In genomic region chr1:151790940-151791651, GRCh38 we compare ENCODE assay signal across 8 cellular contexts. TPM values are rescaled to one million over a fixed set of nuclear protein-coding genes. Genes with fewer than 3 reads are reported as not detected.
DNase-seq lines count a peak whose midpoint lies in the region; FAIRE-seq and TF ChIP-seq lines count a peak whose summit lies in the region.

No MANE protein-coding gene starts in this region.

- no peak overlapping the region for H2BK5ac ChIP-seq in mesenchymal stem cell (ENCODE audit: low read depth, low read length, poor library complexity, severe bottlenecking)

- POLR2A ChIA-PET in CD4-positive, alpha-beta memory T cell (lab: Charles Lee; ENCODE audit: partially characterized antibody), result interaction anchor here (0.6 to 3.2 kb wide), 11 partner anchors 9 to 202 kb away, joined by 3 to 39 read pairs (median 9); partner anchors contain the start of genes C2CD4D, MRPL9 and RORC
- POLR2A ChIA-PET in HEK293 (lab: Yijun Ruan, JAX), result interaction anchor here (0.6 to 2.7 kb wide), 2 partner anchors 14 to 28 kb away, joined by 3 to 11 read pairs; partner anchors contain the start of gene MRPL9

- H3K4me3 ChIP-seq in CD4-positive, alpha-beta memory T cell (ENCODE audit: low read length in 2 of 2), result peak overlapping the region; percentile 86 to 100
- H3K4me3 ChIP-seq in HEK293 (ENCODE audit: low read depth, low read length), result peak overlapping the region; percentile 51
- H3K4me3 ChIP-seq in choroid plexus epithelial cell (ENCODE audit: low read depth, low read length), result peak overlapping the region; percentile 78
- peak overlapping the region; percentile 64 to 87 for H3K4me3 ChIP-seq in mesenchymal stem cell (ENCODE audit: insufficient read depth in 1 of 2, low read depth in 1 of 2, low read length in 2 of 2)

- peaks cover 5 to 11% of the 10 kb centered on the region in 2 donors for H3K36me3 Mint-ChIP-seq in CD4-positive, alpha-beta memory T cell

- no peak overlapping the region for H2BK120ac ChIP-seq in mesenchymal stem cell (ENCODE audit: low read depth, low read length)

- H2BK15ac ChIP-seq in mesenchymal stem cell (ENCODE audit: low read depth, poor library complexity, severe bottlenecking), result no peak overlapping the region

- no peaks in the 10 kb centered on the region for H3K27me3 Mint-ChIP-seq in CD4-positive, alpha-beta memory T cell

- H3K4me1 Mint-ChIP-seq in CD4-positive, alpha-beta memory T cell, result peaks cover 21 to 41% (median 34%) of the 10 kb centered on the region in 4 donors

- peaks cover 0 to 2% (median 0%) of the 10 kb centered on the region in 8 donors for H3K9me3 Mint-ChIP-seq in CD4-positive, alpha-beta memory T cell

- peak overlapping the region; percentile 42 for H3K9ac ChIP-seq in mesenchymal stem cell (ENCODE audit: low read length)

- no peaks in the 10 kb centered on the region for H3K9me3 ChIP-seq in CD4-positive, alpha-beta memory T cell (ENCODE audit: control insufficient read depth in 1 of 2, low read length in 2 of 2)
- H3K9me3 ChIP-seq in HEK293 (ENCODE audit: control insufficient read depth, insufficient read depth, low read depth, low read length) (no peaks in the 10 kb centered on the region), mesenchymal stem cell (ENCODE audit: control insufficient read depth, low read length) (no peaks in the 10 kb centered on the region)

- peaks cover 1% of the 10 kb centered on the region for H3K79me1 ChIP-seq in mesenchymal stem cell (replicated peaks; ENCODE audit: low read length, poor library complexity, severe bottlenecking)

- peak overlapping the region; percentile 86 for H3K4me2 ChIP-seq in mesenchymal stem cell (ENCODE audit: low read length, poor library complexity, severe bottlenecking)

- no peak overlapping the region for H3K23ac ChIP-seq in mesenchymal stem cell (ENCODE audit: low read length in 2 of 2)

- CTCF ChIA-PET in CD4-positive, alpha-beta memory T cell (lab: Charles Lee; ENCODE audit: partially characterized antibody), result no interaction called here
- CTCF ChIA-PET in HEK293 (lab: Yijun Ruan, JAX), result no interaction called here

- H2BK12ac ChIP-seq in mesenchymal stem cell (ENCODE audit: low read length in 2 of 2), result no peak overlapping the region

- peak overlapping the region; percentile 91 to 99 (median 96) for H3K4me3 Mint-ChIP-seq in CD4-positive, alpha-beta memory T cell

- FAIRE-seq in urothelium cell line (lab: Jason Lieb, UNC), result no peak

- H2AK5ac ChIP-seq in mesenchymal stem cell (ENCODE audit: low read length, severe bottlenecking), result no peak overlapping the region

- TF ChIP-seq CTCF in HEK293 (tag by site-specific recombination; IDR thresholded peaks at IDR 0.05) (0 out of 2 replicates have a peak, but pooled peaks have one; percentile 5), choroid plexus epithelial cell (conservative IDR thresholded peaks at IDR 0.05; ENCODE audit: low read depth, low read length) (no peak)

- peak overlapping the region; percentile 85 to 98 (median 90) for H3K27ac Mint-ChIP-seq in CD4-positive, alpha-beta memory T cell

- 2% methylated on average over 46 of the region's 52 CpGs for WGBS in mesenchymal stem cell

- peak overlapping the region; percentile 51 for H3K27ac ChIP-seq in CD4-positive, alpha-beta memory T cell (ENCODE audit: low read depth, low read length)
- H3K27ac ChIP-seq in HEK293 (ENCODE audit: extremely low read depth, low read depth, low read length) (peak overlapping the region; percentile 12), mesenchymal stem cell (ENCODE audit: low read length, poor library complexity, severe bottlenecking) (no peak overlapping the region)

- peaks cover 29% of the 10 kb centered on the region for H3K4me1 ChIP-seq in CD4-positive, alpha-beta memory T cell (ENCODE audit: insufficient read depth, low read length)
- H3K4me1 ChIP-seq in HEK293 (ENCODE audit: control insufficient read depth, insufficient read depth, low read length) (no peaks in the 10 kb centered on the region), mesenchymal stem cell (ENCODE audit: control insufficient read depth, insufficient read depth, low read depth, low read length) (peaks cover 6% of the 10 kb centered on the region)

- peak in 1 of 5 donors; percentile 42 for DNase-seq in CD4-positive, alpha-beta memory T cell
- no peak for DNase-seq in choroid plexus epithelial cell (ENCODE audit: low read depth)
- peak; percentile 40 for DNase-seq in mesenchymal stem cell
- DNase-seq in urothelium cell line (ENCODE audit: low spot score), result peak; percentile 37
- DNase-seq in NK-92 (lab: John Stamatoyannopoulos, UW; ENCODE audit: unreplicated experiment), result no peak
- no peak for DNase-seq in AML-193 (lab: John Stamatoyannopoulos, UW)

- peak overlapping the region; percentile 35 for H4K8ac ChIP-seq in mesenchymal stem cell (ENCODE audit: low read length)

- H3K27me3 ChIP-seq in CD4-positive, alpha-beta memory T cell (ENCODE audit: insufficient read depth, low read length), result no peaks in the 10 kb centered on the region
- peaks cover 3 to 6% of the 10 kb centered on the region in 2 experiments for H3K27me3 ChIP-seq in mesenchymal stem cell (ENCODE audit: control insufficient read depth in 1 of 2, insufficient read depth in 1 of 2, low read length in 2 of 2)

- no peak overlapping the region for H3K14ac ChIP-seq in mesenchymal stem cell (ENCODE audit: low read length in 2 of 2)

- H2AFZ ChIP-seq in mesenchymal stem cell (ENCODE audit: low read depth, low read length), result peak overlapping the region; percentile 74

- intact Hi-C loops in CD4-positive, alpha-beta memory T cell (cut with micrococcal nuclease), result loop anchor here (1.0 to 5.0 kb wide), 5 partner anchors 28 to 508 kb away; partner anchors contain the start of genes MRPL9, S100A10 and ZNF687

- no peak overlapping the region for H3K18ac ChIP-seq in mesenchymal stem cell (ENCODE audit: low read depth in 1 of 2, low read length in 2 of 2)

- H3K4ac ChIP-seq in mesenchymal stem cell (ENCODE audit: low read depth in 1 of 2, low read length in 2 of 2), result no peak overlapping the region

- H4K91ac ChIP-seq in mesenchymal stem cell (ENCODE audit: low read length), result no peak overlapping the region

- H3K36me3 ChIP-seq in CD4-positive, alpha-beta memory T cell (ENCODE audit: insufficient read depth, low read length), result no peaks in the 10 kb centered on the region
- no peaks in the 10 kb centered on the region for H3K36me3 ChIP-seq in HEK293 (ENCODE audit: control insufficient read depth in 2 of 2, insufficient read depth in 1 of 2, low read length in 2 of 2)
- H3K36me3 ChIP-seq in mesenchymal stem cell (ENCODE audit: control insufficient read depth in 1 of 2, insufficient read depth in 2 of 2, low read depth in 1 of 2, low read length in 2 of 2), result no peaks in the 10 kb centered on the region

TF ChIP-seq in HEK293, 187 proteins besides CTCF, POLR2A, EP300 and RAD21 (continues in another document):
- peak; percentile 77 for TF ChIP-seq ZFP69B (tag by site-specific recombination; IDR thresholded peaks at IDR 0.05)
- TF ChIP-seq ZNF600 (tag by site-specific recombination; IDR thresholded peaks at IDR 0.05), result peak; percentile 41; the same call in 1 of the 2 replicates

TF ChIP-seq in PFSK-1, 5 proteins besides CTCF, POLR2A, EP300 and RAD21:
- TF ChIP-seq SIN3A (IDR thresholded peaks at IDR 0.05; ENCODE audit: borderline replicate concordance, insufficient read depth, low read length) (peak; percentile 68; the same call in 1 of the 2 replicates), FOXP2 (optimal IDR thresholded peaks at IDR 0.05; ENCODE audit: borderline replicate concordance, extremely low read depth, extremely low read length, insufficient read depth) (no peak)

RNA-seq across cellular contexts. Expression of gene TDRKH, which starts 0.8 kb away (rescaled TPM):
- total RNA-seq in CD4-positive, alpha-beta memory T cell, result 10 to 100 TPM; 29.1 to 29.3 TPM
- polyA plus RNA-seq in CD4-positive, alpha-beta memory T cell, result 10 to 100 TPM; 16.6 to 18.8 TPM
- 9.0 TPM for polyA plus RNA-seq in PFSK-1 (2012; ENCODE audit: insufficient read length, low read depth)
- 2.2 TPM for polyA plus RNA-seq in mesenchymal stem cell (2013, experiment 1 of 2)
- polyA plus RNA-seq in mesenchymal stem cell (2013, experiment 2 of 2), result 2.2 TPM

RNA-seq across cellular contexts. Expression of gene LINGO4, which starts 14.1 kb away (rescaled TPM):
- under 1 TPM; 0.36 to 0.52 TPM for total RNA-seq in CD4-positive, alpha-beta memory T cell
- polyA plus RNA-seq in CD4-positive, alpha-beta memory T cell, result under 1 TPM in 1 of 2 donors, not detected in 1; 0.20 TPM
- not detected for polyA plus RNA-seq in PFSK-1 (2012; ENCODE audit: insufficient read length, low read depth)
- not detected for polyA plus RNA-seq in mesenchymal stem cell (2013, experiment 1 of 2)
- polyA plus RNA-seq in mesenchymal stem cell (2013, experiment 2 of 2), result not detected

RNA-seq across cellular contexts. Expression of gene MRPL9, which starts 27.8 kb away (rescaled TPM):
- total RNA-seq in CD4-positive, alpha-beta memory T cell, result 10 to 100 TPM; 75.5 to 82.8 TPM
- polyA plus RNA-seq in CD4-positive, alpha-beta memory T cell, result 100 to 1,000 TPM; 134 to 160 TPM
- 100 TPM for polyA plus RNA-seq in PFSK-1 (2012; ENCODE audit: insufficient read length, low read depth)
- 71.1 TPM for polyA plus RNA-seq in mesenchymal stem cell (2013, experiment 1 of 2)
- 73.0 TPM for polyA plus RNA-seq in mesenchymal stem cell (2013, experiment 2 of 2)

RNA-seq across cellular contexts. Expression of gene RORC, which starts 40.5 kb away (rescaled TPM):
- 10 to 100 TPM in 1 of 2 experiments, 1 to 10 TPM in 1; 10.0 to 11.2 TPM for total RNA-seq in CD4-positive, alpha-beta memory T cell
- polyA plus RNA-seq in CD4-positive, alpha-beta memory T cell, result 10 to 100 TPM; 14.8 to 43.1 TPM
- polyA plus RNA-seq in PFSK-1 (2012; ENCODE audit: insufficient read length, low read depth), result not detected
- not detected for polyA plus RNA-seq in mesenchymal stem cell (2013, experiment 1 of 2)
- not detected for polyA plus RNA-seq in mesenchymal stem cell (2013, experiment 2 of 2)

RNA-seq across cellular contexts. Expression of gene C2CD4D, which starts 48.5 kb away (rescaled TPM):
- 1 to 10 TPM; 1.0 to 1.7 TPM for total RNA-seq in CD4-positive, alpha-beta memory T cell
- 1 to 10 TPM; 1.3 to 3.4 TPM for polyA plus RNA-seq in CD4-positive, alpha-beta memory T cell
- polyA plus RNA-seq in PFSK-1 (2012; ENCODE audit: insufficient read length, low read depth), result not detected
- not detected for polyA plus RNA-seq in mesenchymal stem cell (2013, experiment 1 of 2)
- polyA plus RNA-seq in mesenchymal stem cell (2013, experiment 2 of 2), result not detected

Comparison
In these comparisons a context has a peak if more than half of its experiments do, and no peak if none do; other contexts are left out.
1. DNase-seq: peak in mesenchymal stem cell (single experiment) and urothelium cell line (single experiment); none in choroid plexus epithelial cell (single experiment), NK-92 (single experiment) and AML-193 (0 of 2).
2. Peak in every context shown above with its lines, with median percentiles within 50 percentile points of each other: H3K4me3 ChIP-seq.